7 cellular contexts compared by ENCODE assay signal in the genomic region with DNA sequence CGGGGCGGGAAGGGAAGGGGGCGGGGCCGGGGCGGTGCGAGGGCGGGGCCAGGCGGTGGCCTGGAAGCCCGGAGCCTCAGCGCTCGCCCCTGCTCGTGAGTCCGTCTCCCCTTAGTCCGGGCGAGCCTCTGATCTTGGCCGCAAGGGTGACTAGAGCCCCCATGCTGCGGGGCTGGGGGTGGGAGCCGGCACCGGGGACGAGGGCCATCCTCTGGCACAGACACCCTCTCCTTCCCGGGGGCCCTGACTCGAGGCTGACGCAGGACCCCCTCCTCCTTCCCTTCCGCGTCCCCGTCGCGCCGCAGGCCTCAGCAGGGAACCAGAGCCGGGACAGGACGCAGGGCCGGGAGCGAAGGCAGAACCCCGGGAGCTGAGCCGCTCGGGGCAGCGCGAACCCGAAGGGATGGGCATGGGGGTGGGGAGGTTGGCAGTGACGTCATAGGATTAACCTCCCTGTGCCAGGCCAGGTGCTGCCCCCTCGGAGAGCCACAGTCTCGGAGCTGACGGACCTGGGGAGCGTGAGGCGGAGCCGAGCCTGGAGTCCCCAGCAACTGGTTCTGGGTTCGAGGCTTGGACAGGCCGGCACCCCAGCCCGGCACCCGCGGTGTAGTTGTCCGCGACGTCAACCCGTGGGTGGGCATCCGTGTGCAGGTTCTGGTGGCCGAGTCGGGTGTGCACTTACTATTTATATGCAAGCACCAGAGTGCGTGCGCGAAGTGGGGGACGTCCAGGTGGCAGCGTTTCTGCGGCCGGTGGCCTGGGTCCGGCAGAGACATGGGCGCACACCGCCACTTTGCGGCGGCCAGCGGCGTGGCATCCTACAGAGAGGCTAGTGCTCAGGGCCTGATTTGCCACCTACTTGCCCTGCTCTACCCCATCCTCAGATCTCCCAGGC. TPM values are rescaled to one million over a fixed set of nuclear protein-coding genes. Genes with fewer than 3 reads are reported as not detected.
A peak's percentile ranks its signal among the peaks of the same experiment; 100 is the strongest.
DNase-seq lines count a peak whose midpoint lies in the region; ATAC-seq, FAIRE-seq and TF ChIP-seq lines count a peak whose summit lies in the region.

No MANE protein-coding gene starts in this region.

- peak; percentile 80 for FAIRE-seq in GM12892 (lab: Jason Lieb, UNC)

- no peaks in the 10 kb centered on the region for H3K9me3 Mint-ChIP-seq in activated naive CD4-positive, alpha-beta T cell treated with anti-CD3 and anti-CD28 coated beads, Interleukin-2, amount 50 U/mL, for 72 hours
- H3K9me3 Mint-ChIP-seq in glutamatergic neuron (ENCODE audit: unreplicated experiment) (peaks cover 4% of the 10 kb centered on the region), type B pancreatic cell (no peaks in the 10 kb centered on the region)

- peak overlapping the region; percentile 44 to 70 for H3K27ac Mint-ChIP-seq in activated naive CD4-positive, alpha-beta T cell treated with anti-CD3 and anti-CD28 coated beads, Interleukin-2, amount 50 U/mL, for 72 hours
- no peak overlapping the region for H3K27ac Mint-ChIP-seq in glutamatergic neuron (ENCODE audit: unreplicated experiment)
- H3K27ac Mint-ChIP-seq in type B pancreatic cell = peak overlapping the region; percentile 83

- peak; percentile 37 to 51 for ATAC-seq in activated naive CD4-positive, alpha-beta T cell treated with anti-CD3 and anti-CD28 coated beads, Interleukin-2, amount 50 U/mL, for 72 hours
- ATAC-seq in omental fat pad (ENCODE audit: low FRiP score) = peak; percentile 50

- TF ChIP-seq POLR2A in GM12892 (IDR thresholded peaks at IDR 0.05; ENCODE audit: low read depth, low read length) = no peak

- DNase-seq in GM12892 (ENCODE audit: insufficient read length) = peak; percentile 89
- peak; percentile 71 for DNase-seq in LHCN-M2 (ENCODE audit: low read depth)
- peak; percentile 87 for DNase-seq in SK-N-DZ (ENCODE audit: low spot score)
- peak; percentile 67 to 83 for DNase-seq in activated naive CD4-positive, alpha-beta T cell treated with anti-CD3 and anti-CD28 coated beads, Interleukin-2, amount 50 U/mL, for 72 hours (ENCODE audit: low spot score in 2 of 2)
- DNase-seq in glutamatergic neuron = peak; percentile 83
- peak; percentile 54 for DNase-seq in omental fat pad (ENCODE audit: low spot score)
- no peak for DNase-seq in type B pancreatic cell (ENCODE audit: extremely low spot score, unreplicated experiment)

- H3K4me1 Mint-ChIP-seq in glutamatergic neuron (ENCODE audit: low read depth, unreplicated experiment) (peaks cover 2% of the 10 kb centered on the region), type B pancreatic cell (ENCODE audit: unreplicated experiment) (peaks cover 19% of the 10 kb centered on the region)

- peak overlapping the region; percentile 80 for H3K4me3 Mint-ChIP-seq in glutamatergic neuron (ENCODE audit: unreplicated experiment)
- H3K4me3 Mint-ChIP-seq in type B pancreatic cell = peak overlapping the region; percentile 91

- H3K36me3 Mint-ChIP-seq in activated naive CD4-positive, alpha-beta T cell treated with anti-CD3 and anti-CD28 coated beads, Interleukin-2, amount 50 U/mL, for 72 hours = no peaks in the 10 kb centered on the region
- no peaks in the 10 kb centered on the region for H3K36me3 Mint-ChIP-seq in glutamatergic neuron (ENCODE audit: unreplicated experiment)
- peaks cover 3% of the 10 kb centered on the region for H3K36me3 Mint-ChIP-seq in type B pancreatic cell

- peaks cover 4% of the 10 kb centered on the region for H3K27me3 Mint-ChIP-seq in glutamatergic neuron (ENCODE audit: unreplicated experiment)
- no peaks in the 10 kb centered on the region for H3K27me3 Mint-ChIP-seq in type B pancreatic cell

- peak; percentile 59 for TF ChIP-seq CTCF in glutamatergic neuron (IDR thresholded peaks at IDR 0.05; ENCODE audit: partially characterized antibody, unreplicated experiment)
- peak in 1 of 3 donors; percentile 82 for TF ChIP-seq CTCF in omental fat pad (IDR thresholded peaks at IDR 0.05)
- TF ChIP-seq CTCF in type B pancreatic cell (conservative IDR thresholded peaks at IDR 0.05) = peak; percentile 77

RNA-seq across cellular contexts. Expression of gene PLCD3, which starts 0.5 kb away (rescaled TPM):
- 0.17 TPM for polyA plus RNA-seq in GM12892 (2012; ENCODE audit: missing spikeins)
- total RNA-seq in LHCN-M2 (2014; rRNA removed) = 36.5 and 146 TPM in 2 replicates
- 73.9 TPM for polyA plus RNA-seq in LHCN-M2 (2012)
- 14.7 and 16.2 TPM in 2 replicates for polyA plus RNA-seq in SK-N-DZ (2014; cell fraction: cytosol; rRNA removed)
- 17.1 and 17.3 TPM in 2 replicates for polyA plus RNA-seq in SK-N-DZ (2014; cell fraction: nucleus; rRNA removed)
- total RNA-seq in activated naive CD4-positive, alpha-beta T cell treated with anti-CD3 and anti-CD28 coated beads, Interleukin-2, amount 50 U/mL, for 72 hours = 1 to 10 TPM; 3.9 to 7.7 TPM
- total RNA-seq in glutamatergic neuron (ENCODE audit: unreplicated experiment) = 6.2 TPM
- 10 to 100 TPM; 35.4 to 68.4 (median 44.2) TPM for total RNA-seq in omental fat pad
- 45.8 and 56.1 TPM in 2 replicates for total RNA-seq in type B pancreatic cell (ENCODE audit: low replicate concordance)

RNA-seq across cellular contexts. Expression of gene ACBD4, which starts 2.7 kb away (rescaled TPM):
- 6.1 TPM for polyA plus RNA-seq in GM12892 (2012; ENCODE audit: missing spikeins)
- 3.1 and 4.4 TPM in 2 replicates for total RNA-seq in LHCN-M2 (2014; rRNA removed)
- polyA plus RNA-seq in LHCN-M2 (2012) = 5.1 TPM
- polyA plus RNA-seq in SK-N-DZ (2014; cell fraction: cytosol; rRNA removed) = 6.4 TPM in 2 replicates
- polyA plus RNA-seq in SK-N-DZ (2014; cell fraction: nucleus; rRNA removed) = 21.1 and 23.7 TPM in 2 replicates
- 10 to 100 TPM; 12.9 to 18.9 TPM for total RNA-seq in activated naive CD4-positive, alpha-beta T cell treated with anti-CD3 and anti-CD28 coated beads, Interleukin-2, amount 50 U/mL, for 72 hours
- total RNA-seq in glutamatergic neuron (ENCODE audit: unreplicated experiment) = 3.7 TPM
- 10 to 100 TPM in 2 of 4 donors, 1 to 10 TPM in 2; 6.4 to 23.2 (median 8.5) TPM for total RNA-seq in omental fat pad
- 9.8 and 11.5 TPM in 2 replicates for total RNA-seq in type B pancreatic cell (ENCODE audit: low replicate concordance)

RNA-seq across cellular contexts. Expression of gene HEXIM1, which starts 15.5 kb away (rescaled TPM):
- polyA plus RNA-seq in GM12892 (2012; ENCODE audit: missing spikeins) = 11.4 TPM
- total RNA-seq in LHCN-M2 (2014; rRNA removed) (7.2 and 11.1 TPM in 2 replicates), glutamatergic neuron (ENCODE audit: unreplicated experiment) (13.0 TPM), omental fat pad (10 to 100 TPM; 21.9 to 31.0 (median 24.3) TPM), type B pancreatic cell (ENCODE audit: low replicate concordance) (27.5 and 34.5 TPM in 2 replicates)
- 18.9 TPM for polyA plus RNA-seq in LHCN-M2 (2012)
- 1.4 TPM in 2 replicates for polyA plus RNA-seq in SK-N-DZ (2014; cell fraction: cytosol; rRNA removed)
- polyA plus RNA-seq in SK-N-DZ (2014; cell fraction: nucleus; rRNA removed) = 0.97 and 2.7 TPM in 2 replicates
- total RNA-seq in activated naive CD4-positive, alpha-beta T cell treated with anti-CD3 and anti-CD28 coated beads, Interleukin-2, amount 50 U/mL, for 72 hours = 10 to 100 TPM; 50.9 to 93.3 TPM

RNA-seq across cellular contexts. Expression of gene HEXIM2, which starts 28.9 kb away (rescaled TPM):
- polyA plus RNA-seq in GM12892 (2012; ENCODE audit: missing spikeins) = 4.4 TPM
- 5.0 and 11.6 TPM in 2 replicates for total RNA-seq in LHCN-M2 (2014; rRNA removed)
- polyA plus RNA-seq in LHCN-M2 (2012) = 6.6 TPM
- polyA plus RNA-seq in SK-N-DZ (2014; cell fraction: cytosol; rRNA removed) = 9.7 and 10.2 TPM in 2 replicates
- polyA plus RNA-seq in SK-N-DZ (2014; cell fraction: nucleus; rRNA removed) = 7.2 and 8.5 TPM in 2 replicates
- 1 to 10 TPM; 6.0 to 6.3 TPM for total RNA-seq in activated naive CD4-positive, alpha-beta T cell treated with anti-CD3 and anti-CD28 coated beads, Interleukin-2, amount 50 U/mL, for 72 hours
- total RNA-seq in glutamatergic neuron (ENCODE audit: unreplicated experiment) = 8.4 TPM
- total RNA-seq in omental fat pad = 1 to 10 TPM; 1.4 to 9.3 (median 3.9) TPM
- 5.3 and 11.5 TPM in 2 replicates for total RNA-seq in type B pancreatic cell (ENCODE audit: low replicate concordance)
